ENCODE assay signal across 2 cellular contexts in genomic region chr12:57715036-57715758, GRCh38.
TF ChIP-seq lines count a peak whose summit lies in the region.

No MANE protein-coding gene starts in this region.

TF ChIP-seq in GM12891, 5 proteins besides CTCF, POLR2A, EP300 and RAD21:
- peak; percentile 88 for TF ChIP-seq SPI1 (IDR thresholded peaks at IDR 0.05; ENCODE audit: low read depth, low read length)

TF ChIP-seq in GM12878, 131 proteins besides CTCF, POLR2A, EP300 and RAD21:
- TF ChIP-seq SPI1 (IDR thresholded peaks at IDR 0.05; ENCODE audit: borderline replicate concordance, insufficient read depth, low read depth, low read length): peak; percentile 62
